8 cellular contexts compared by ENCODE assay signal in the genomic region with DNA sequence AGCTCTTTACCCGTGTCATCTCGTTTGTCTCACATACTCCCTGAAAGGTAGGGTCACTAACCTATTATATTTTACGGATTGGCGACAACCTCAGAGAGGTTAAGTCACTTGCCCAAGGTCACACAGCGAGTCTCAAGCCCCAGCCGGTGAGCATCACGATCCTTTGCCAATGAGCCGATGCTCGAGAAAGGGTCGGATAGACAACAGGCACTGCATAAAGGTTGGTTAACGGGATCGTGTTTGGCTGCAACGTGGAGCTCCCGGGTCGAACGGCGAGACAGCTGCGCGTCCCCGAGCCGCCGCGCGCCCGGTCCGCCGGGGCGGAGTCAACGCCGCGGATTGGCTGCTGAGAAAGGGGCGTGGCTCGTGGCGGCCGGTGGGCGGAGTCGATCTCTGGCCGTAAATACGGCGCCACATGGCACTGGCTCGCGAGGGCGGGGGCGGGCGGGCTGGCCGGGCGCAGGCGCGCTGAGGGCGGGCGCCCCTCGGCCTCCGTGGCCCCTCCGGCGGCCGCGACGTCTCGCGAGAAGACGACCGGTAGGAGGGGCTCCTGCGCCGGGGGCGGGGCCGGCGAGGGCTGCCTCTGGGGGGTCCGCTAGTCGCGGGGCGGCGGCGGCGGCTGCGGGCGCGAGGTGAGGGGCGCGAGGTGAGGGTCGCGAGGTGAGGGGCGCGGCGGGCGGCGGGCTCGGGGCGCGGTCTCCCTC. TPM values are rescaled to one million over a fixed set of nuclear protein-coding genes. Genes with fewer than 3 reads are reported as not detected.
DNase-seq lines count a peak whose midpoint lies in the region; ATAC-seq and TF ChIP-seq lines count a peak whose summit lies in the region.

A gene (plus strand): TSS at position 598 of the 704 bp plus-strand sequence. CDS start 29,029 bp downstream, outside the sequence.

- DNase-seq in DMS114 treated with DMSO at 0.1 percent for 48 hours (lab: John Stamatoyannopoulos, UW; ENCODE audit: unreplicated experiment) (peak; percentile 83), Kasumi-1 (lab: John Stamatoyannopoulos, UW) (peak; percentile 33 to 55), RPMI8226 (peak; percentile 97), fibroblast of lung (ENCODE audit: low read depth in 2 of 2) (peak; percentile 86 to 93), naive B cell (peak; percentile 94)
- peak; percentile 94 for DNase-seq in activated T-helper 2 cell treated with anti-CD3 and anti-CD28 coated beads, Interferon-gamma antibody, Interleukin-2, Interleukin-4, amounts not matched to agents 10 μg/mL and 5 μg/mL and 100 μg/mL, durations not matched to agents 14 hours and 24 hours and 36 hours (ENCODE audit: low spot score)
- DNase-seq in stimulated activated CD8-positive, alpha-beta memory T cell treated with anti-CD3 and anti-CD28 coated beads, Interleukin-7, amount 100 ng/mL, for 48 hours (ENCODE audit: extremely low read depth in 1 of 2, low read depth in 1 of 2), result peak; percentile 86 to 88

- H3K4me1 ChIP-seq in fibroblast of lung (ENCODE audit: control insufficient read depth, extremely low read depth, insufficient read depth, low read length), result peaks cover 12% of the 10 kb centered on the region

- H3K27ac Mint-ChIP-seq in activated T-helper 2 cell treated with anti-CD3 and anti-CD28 coated beads, Interferon-gamma antibody, Interleukin-2, Interleukin-4, amounts not matched to agents 10 μg/mL and 5 μg/mL and 100 μg/mL, durations not matched to agents 14 hours and 24 hours and 36 hours, result peak within 1 kb of the TSS; percentile 94
- peak within 1 kb of the TSS; percentile 39 to 97 (median 76) for H3K27ac Mint-ChIP-seq in naive B cell

- H3K27ac ChIP-seq in fibroblast of lung (ENCODE audit: insufficient read depth, low read length), result peak within 1 kb of the TSS; percentile 67

- H3K9me3 ChIP-seq in fibroblast of lung (ENCODE audit: control insufficient read depth, insufficient read depth, low read depth, low read length), result no peaks in the 10 kb centered on the region

- H3K9ac ChIP-seq in fibroblast of lung (ENCODE audit: insufficient read depth, low read length), result peak within 1 kb of the TSS; percentile 82

- peak within 1 kb of the TSS; percentile 84 for H3K4me3 Mint-ChIP-seq in activated T-helper 2 cell treated with anti-CD3 and anti-CD28 coated beads, Interferon-gamma antibody, Interleukin-2, Interleukin-4, amounts not matched to agents 10 μg/mL and 5 μg/mL and 100 μg/mL, durations not matched to agents 14 hours and 24 hours and 36 hours (ENCODE audit: low read depth)
- peak within 1 kb of the TSS; percentile 65 to 94 (median 89) for H3K4me3 Mint-ChIP-seq in naive B cell

- intact Hi-C loops in activated T-helper 2 cell treated with anti-CD3 and anti-CD28 coated beads, Interferon-gamma antibody, Interleukin-2, Interleukin-4, amounts not matched to agents 10 μg/mL and 5 μg/mL and 100 μg/mL, durations not matched to agents 14 hours and 24 hours and 36 hours (cut with micrococcal nuclease), result loop anchor here (1.0 to 10.0 kb wide), 2 partner anchors 49 to 828 kb away; a partner anchor contains a TSS

- peak within 1 kb of the TSS; percentile 89 for H3K4me2 ChIP-seq in fibroblast of lung (ENCODE audit: extremely low read depth, insufficient read depth, low read length)

- H2AFZ ChIP-seq in fibroblast of lung (ENCODE audit: low read length), result peak within 1 kb of the TSS; percentile 97

- no peaks in the 10 kb centered on the region for H4K20me1 ChIP-seq in fibroblast of lung (ENCODE audit: control insufficient read depth, extremely low read depth, insufficient read depth, low read length)

- H3K27me3 Mint-ChIP-seq in activated T-helper 2 cell treated with anti-CD3 and anti-CD28 coated beads, Interferon-gamma antibody, Interleukin-2, Interleukin-4, amounts not matched to agents 10 μg/mL and 5 μg/mL and 100 μg/mL, durations not matched to agents 14 hours and 24 hours and 36 hours (ENCODE audit: low read depth), result no peaks in the 10 kb centered on the region
- no peaks in the 10 kb centered on the region for H3K27me3 Mint-ChIP-seq in naive B cell

- H3K4me1 Mint-ChIP-seq in activated T-helper 2 cell treated with anti-CD3 and anti-CD28 coated beads, Interferon-gamma antibody, Interleukin-2, Interleukin-4, amounts not matched to agents 10 μg/mL and 5 μg/mL and 100 μg/mL, durations not matched to agents 14 hours and 24 hours and 36 hours (ENCODE audit: low read depth), result peaks cover 49% of the 10 kb centered on the region
- peaks cover 36 to 61% (median 52%) of the 10 kb centered on the region in 3 donors for H3K4me1 Mint-ChIP-seq in naive B cell

- peaks cover 2% of the 10 kb centered on the region for H3K79me2 ChIP-seq in fibroblast of lung (ENCODE audit: control insufficient read depth, insufficient read depth, low read length)

- peak; percentile 36 for ATAC-seq in GM21737 (IDR thresholded peaks at IDR 0.05; ENCODE audit: unreplicated experiment)
- ATAC-seq in naive B cell (ENCODE audit: low read depth in 2 of 2), result peak; percentile 60 to 65

- no peaks in the 10 kb centered on the region for H3K36me3 ChIP-seq in fibroblast of lung (ENCODE audit: control insufficient read depth, insufficient read depth, low read length)

- TF ChIP-seq CTCF in fibroblast of lung (conservative IDR thresholded peaks at IDR 0.05 in 1 of 2, IDR thresholded peaks at IDR 0.05 in 1 of 2; ENCODE audit: low read depth in 1 of 2, low read length in 2 of 2), result no peak

- peak within 1 kb of the TSS; percentile 69 to 87 (median 86) for H3K4me3 ChIP-seq in fibroblast of lung (replicated peaks in 1 of 4; ENCODE audit: control extremely low read depth in 1 of 4, insufficient read depth in 1 of 4, low read depth in 3 of 4, low read length in 4 of 4)

- H3K36me3 Mint-ChIP-seq in activated T-helper 2 cell treated with anti-CD3 and anti-CD28 coated beads, Interferon-gamma antibody, Interleukin-2, Interleukin-4, amounts not matched to agents 10 μg/mL and 5 μg/mL and 100 μg/mL, durations not matched to agents 14 hours and 24 hours and 36 hours (ENCODE audit: low read depth), result peaks cover 9% of the 10 kb centered on the region
- no peaks in the 10 kb centered on the region for H3K36me3 Mint-ChIP-seq in naive B cell

- no peaks in the 10 kb centered on the region for H3K27me3 ChIP-seq in fibroblast of lung (ENCODE audit: control insufficient read depth, insufficient read depth, low read length)

- no peaks in the 10 kb centered on the region for H3K9me3 Mint-ChIP-seq in activated T-helper 2 cell treated with anti-CD3 and anti-CD28 coated beads, Interferon-gamma antibody, Interleukin-2, Interleukin-4, amounts not matched to agents 10 μg/mL and 5 μg/mL and 100 μg/mL, durations not matched to agents 14 hours and 24 hours and 36 hours
- H3K9me3 Mint-ChIP-seq in naive B cell, result peaks cover 0 to 5% (median 0%) of the 10 kb centered on the region in 7 donors

RNA-seq across cellular contexts. Expression of the gene that starts here (rescaled TPM):
- 9.8 and 11.8 TPM in 2 replicates for total RNA-seq in activated T-helper 2 cell treated with anti-CD3 and anti-CD28 coated beads, Interferon-gamma antibody, Interleukin-2, Interleukin-4, amounts not matched to agents 10 μg/mL and 5 μg/mL and 100 μg/mL, durations not matched to agents 14 hours and 24 hours and 36 hours
- 1.5 and 3.5 TPM in 2 replicates for total RNA-seq in fibroblast of lung
- polyA plus RNA-seq in fibroblast of lung (9.5 and 10.2 TPM in 2 replicates), naive B cell (ENCODE audit: low read depth in 6 of 6) (10 to 100 TPM in 4 of 6 donors, 1 to 10 TPM in 2; 6.5 to 20.9 (median 12.3) TPM)
- 13.2 and 17.3 TPM in 2 replicates for polyA plus RNA-seq in fibroblast of lung (2012)
- 6.7 and 10.2 TPM in 2 replicates for polyA minus RNA-seq in fibroblast of lung (ENCODE audit: low replicate concordance)

Comparison
In these comparisons a context has a peak if more than half of its experiments do, and no peak if none do; other contexts are left out.
1. Peak in every context shown above with its lines: DNase-seq, ATAC-seq, H3K4me3 ChIP-seq and H3K27ac ChIP-seq.
2. DNase-seq: peak in every context shown above with its lines; median percentile 97 in RPMI8226; 94 in activated T-helper 2 cell treated with anti-CD3 and anti-CD28 coated beads, Interferon-gamma antibody, Interleukin-2, Interleukin-4, amounts not matched to agents 10 μg/mL and 5 μg/mL and 100 μg/mL, durations not matched to agents 14 hours and 24 hours and 36 hours; 94 in naive B cell; 90 in fibroblast of lung; 87 in stimulated activated CD8-positive, alpha-beta memory T cell treated with anti-CD3 and anti-CD28 coated beads, Interleukin-7, amount 100 ng/mL, for 48 hours; 83 in DMS114 treated with DMSO at 0.1 percent for 48 hours; 44 in Kasumi-1.